Comparison of ENCODE assay signal across 12 cellular contexts in the genomic region with DNA sequence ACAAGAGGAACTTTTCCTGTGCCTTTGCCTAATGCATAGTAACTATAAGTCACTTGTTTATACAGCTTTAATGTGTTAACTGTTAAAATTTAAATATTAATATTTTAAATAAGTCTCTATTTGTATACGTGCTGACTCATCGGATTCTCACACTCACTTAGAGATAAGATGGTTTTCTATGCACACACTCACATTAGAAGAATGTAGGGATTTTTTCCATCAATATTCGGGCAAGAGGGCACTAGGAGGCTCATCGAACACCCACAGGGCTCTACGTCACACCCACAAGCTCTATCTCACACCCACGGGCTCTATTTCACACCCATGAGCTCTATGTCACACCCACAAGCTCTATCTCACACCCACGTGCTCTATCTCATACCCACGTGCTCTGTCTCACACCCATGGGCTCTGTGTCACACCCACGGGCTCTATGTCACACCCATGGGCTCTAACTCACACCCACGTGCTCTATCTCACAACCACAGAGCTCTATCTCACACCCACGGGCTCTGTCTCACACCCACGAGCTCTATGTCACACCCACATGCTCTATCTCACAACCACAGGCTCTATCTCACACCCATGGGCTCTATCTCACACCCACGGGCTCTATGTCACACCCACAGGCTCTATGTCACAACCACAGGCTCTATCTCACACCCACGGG.
A peak's percentile ranks its signal among the peaks of the same experiment; 100 is the strongest.
DNase-seq lines count a peak whose midpoint lies in the region; ATAC-seq, FAIRE-seq and TF ChIP-seq lines count a peak whose summit lies in the region.
"Had no signal": no experiment of that assay in that cellular context is flagged by ENCODE, and none has a peak within 500 bp of the region (broad histone marks: within the 10 kb centered on the region; RNA-seq: fewer than 3 reads in every experiment).

No MANE protein-coding gene starts in this region.

- H3K27me3 ChIP-seq in PC-3 (ENCODE audit: low read length) (no peaks in the 10 kb centered on the region), HAP-1 (ENCODE audit: low read depth) (peaks cover 2% of the 10 kb centered on the region; the same call in 1 of the 2 replicates)

- in situ Hi-C loops in HAP-1 (cut with MboI; ENCODE audit: low sequenced_read_pairs) = no loop called here

- no peaks in the 10 kb centered on the region for H3K36me3 ChIP-seq in PC-3 (ENCODE audit: low read depth, low read length)
- no peaks in the 10 kb centered on the region for H3K36me3 ChIP-seq in HAP-1 (replicated peaks)

- no peaks in the 10 kb centered on the region for H3F3A ChIP-seq in PC-3 (ENCODE audit: low read length, unreplicated experiment)

- no TSS peak for BruUV-seq in PC-3 (replicated peaks; lab: Mats Ljungman, UMichigan)

- WGBS in A549 (ENCODE audit: missing lambda C conversion rate) = 37% methylated on average over 14 of the region's 14 CpGs

- intact Hi-C loops in PC-3 (cut with micrococcal nuclease) = loop anchor here (2.0 kb wide), 1 partner anchor 32 kb away; no protein-coding TSS in a partner anchor

- TF ChIP-seq RAD21 in A549 (conservative IDR thresholded peaks at IDR 0.05 in 1 of 2, IDR thresholded peaks at IDR 0.05 in 1 of 2) = no peak

- no peaks in the 10 kb centered on the region for H3K9me2 ChIP-seq in PC-3 (replicated peaks; ENCODE audit: low read length)

- H3K4me3 Mint-ChIP-seq in nephron = no peak overlapping the region
- H3K4me3 Mint-ChIP-seq in activated naive CD8-positive, alpha-beta T cell treated with anti-CD3 and anti-CD28 coated beads for 36 hours = no peak overlapping the region
- H3K4me3 Mint-ChIP-seq: activated naive CD4-positive, alpha-beta T cell treated with anti-CD3 and anti-CD28 coated beads for 36 hours had no signal

- FAIRE-seq in A549 (lab: Jason Lieb, UNC) = no peak

- H3K9ac ChIP-seq in PC-3 (ENCODE audit: low read length) = peak overlapping the region; percentile 91

- TF ChIP-seq CTCF in A549 (IDR thresholded peaks at IDR 0.05) = no peak
- TF ChIP-seq CTCF in PC-3 (conservative IDR thresholded peaks at IDR 0.05; ENCODE audit: low read depth, low read length) = no peak
- TF ChIP-seq CTCF in epithelial cell of esophagus (IDR thresholded peaks at IDR 0.05; ENCODE audit: insufficient read depth, low read depth, low read length, missing control alignments) = no peak
- no peak for TF ChIP-seq CTCF in nephron (IDR thresholded peaks at IDR 0.05; ENCODE audit: unreplicated experiment in 3 of 3)

- no peaks in the 10 kb centered on the region for H4K20me1 ChIP-seq in PC-3 (ENCODE audit: low read length)

- H3K27ac Mint-ChIP-seq in nephron = peak overlapping the region; percentile 22 to 56 (median 45)
- no peak overlapping the region for H3K27ac Mint-ChIP-seq in activated naive CD8-positive, alpha-beta T cell treated with anti-CD3 and anti-CD28 coated beads for 36 hours
- H3K27ac Mint-ChIP-seq: activated naive CD4-positive, alpha-beta T cell treated with anti-CD3 and anti-CD28 coated beads for 36 hours had no signal

- H3K9me3 Mint-ChIP-seq in nephron = peaks cover 2% of the 10 kb centered on the region
- H3K9me3 Mint-ChIP-seq in activated naive CD8-positive, alpha-beta T cell treated with anti-CD3 and anti-CD28 coated beads for 36 hours = peaks cover 16% of the 10 kb centered on the region

- no peak overlapping the region for H2AFZ ChIP-seq in PC-3 (ENCODE audit: low read length)

- peak overlapping the region; percentile 29 to 83; a peak in 4 of 6 replicates for H3K27ac ChIP-seq in A549
- peak overlapping the region; percentile 97 for H3K27ac ChIP-seq in PC-3 (ENCODE audit: low read length)

- H3K4me1 ChIP-seq in A549 (peaks cover 27% of the 10 kb centered on the region), PC-3 (ENCODE audit: insufficient read depth, low read length) (peaks cover 39% of the 10 kb centered on the region), HAP-1 (no peaks in the 10 kb centered on the region)

- H3K4me1 Mint-ChIP-seq in nephron = peaks cover 45% of the 10 kb centered on the region
- no peaks in the 10 kb centered on the region for H3K4me1 Mint-ChIP-seq in activated naive CD8-positive, alpha-beta T cell treated with anti-CD3 and anti-CD28 coated beads for 36 hours

- ATAC-seq in A549 (peak in 1 of 2 experiments; percentile 52; a peak in 3 of 6 replicates), PC-3 (peak; percentile 53)

- TF ChIP-seq EP300 in A549 (IDR thresholded peaks at IDR 0.05) = no peak

- H3K9me3 ChIP-seq in A549 = no peaks in the 10 kb centered on the region
- H3K9me3 ChIP-seq in PC-3 (ENCODE audit: low read length) = no peaks in the 10 kb centered on the region
- no peaks in the 10 kb centered on the region for H3K9me3 ChIP-seq in HAP-1

- CTCF ChIA-PET in A549 (lab: Yijun Ruan, JAX) = interaction anchor here (1.2 to 1.3 kb wide), 2 partner anchors 10 to 33 kb away, joined by 3 to 4 read pairs; no protein-coding TSS in a partner anchor
- CTCF ChIA-PET in PC-3 (lab: Charles Lee) = interaction anchor here (0.6 to 1.6 kb wide), 2 partner anchors 31 to 133 kb away, joined by 6 to 7 read pairs; no protein-coding TSS in a partner anchor

- DNase-seq in A549 (ENCODE audit: low read depth in 1 of 2, low spot score in 1 of 2) (peak in 1 of 2 experiments; percentile 40), PC-3 (peak; percentile 74), epithelial cell of esophagus (ENCODE audit: low read depth) (peak; percentile 55), HAP-1 (ENCODE audit: low spot score in 2 of 2) (no peak), NCI-H446 (lab: John Stamatoyannopoulos, UW) (no peak), cortex of kidney (lab: John Stamatoyannopoulos, UW) (no peak)
- DNase-seq in activated naive CD8-positive, alpha-beta T cell treated with anti-CD3 and anti-CD28 coated beads for 36 hours = no peak
- DNase-seq: activated CD4-positive, alpha-beta T cell treated with anti-CD3 and anti-CD28 coated beads for 4 hours; activated naive CD4-positive, alpha-beta T cell treated with anti-CD3 and anti-CD28 coated beads for 36 hours; NCI-H1092 treated with DMSO at 0.1 percent for 48 hours; NCI-H748 treated with DMSO at 0.1 percent for 48 hours had no signal

- no peak for TF ChIP-seq POLR2A in A549 (IDR thresholded peaks at IDR 0.05; ENCODE audit: low read length)

- POLR2A ChIA-PET in A549 (lab: Yijun Ruan, JAX) = no interaction called here
- POLR2A ChIA-PET in PC-3 (lab: Charles Lee; ENCODE audit: unreplicated experiment) = interaction anchor here (0.9 kb wide), 1 partner anchor 33 kb away, joined by 6 read pairs; no protein-coding TSS in a partner anchor

- peaks cover 19% of the 10 kb centered on the region for H3K79me2 ChIP-seq in PC-3 (ENCODE audit: low read length)

- H3K27me3 Mint-ChIP-seq in nephron (ENCODE audit: low read depth) = no peaks in the 10 kb centered on the region
- peaks cover 23% of the 10 kb centered on the region for H3K27me3 Mint-ChIP-seq in activated naive CD8-positive, alpha-beta T cell treated with anti-CD3 and anti-CD28 coated beads for 36 hours

- peaks cover 15% of the 10 kb centered on the region for H3K36me3 Mint-ChIP-seq in nephron (ENCODE audit: low read depth)
- no peaks in the 10 kb centered on the region for H3K36me3 Mint-ChIP-seq in activated naive CD8-positive, alpha-beta T cell treated with anti-CD3 and anti-CD28 coated beads for 36 hours

- peak overlapping the region; percentile 32 for H3K4me2 ChIP-seq in A549
- H3K4me2 ChIP-seq in PC-3 (ENCODE audit: low read length) = peak overlapping the region; percentile 71

- H3K4me3 ChIP-seq in A549 (no peak overlapping the region), PC-3 (ENCODE audit: low read length) (no peak overlapping the region), epithelial cell of esophagus (ENCODE audit: low read length) (no peak overlapping the region), HAP-1 (no peak overlapping the region)

TF ChIP-seq in A549, 52 proteins besides CTCF, POLR2A, EP300 and RAD21:
- TF ChIP-seq CHD4 (IDR thresholded peaks at IDR 0.05; ENCODE audit: borderline replicate concordance) = no peak
- no peak for TF ChIP-seq FOSL2 (IDR thresholded peaks at IDR 0.05)
- peak; percentile 19; the same call in 1 of the 2 replicates for TF ChIP-seq FOSL2 (CRISPR knock-in tag; IDR thresholded peaks at IDR 0.05)
- peak; percentile 96 for TF ChIP-seq MAFK (IDR thresholded peaks at IDR 0.05; ENCODE audit: partially characterized antibody)
TF ChIP-seq in A549: peak in this region for 2.

Comparison
In these comparisons a context has a peak if more than half of its experiments do, and no peak if none do; other contexts are left out.
1. DNase-seq: peak in PC-3 (single experiment) and epithelial cell of esophagus (single experiment); none in activated naive CD8-positive, alpha-beta T cell treated with anti-CD3 and anti-CD28 coated beads for 36 hours (single experiment), HAP-1 (0 of 2), NCI-H446 (0 of 2) and cortex of kidney (single experiment).